Comparison of ENCODE assay signal across 27 cellular contexts in the genomic region with DNA sequence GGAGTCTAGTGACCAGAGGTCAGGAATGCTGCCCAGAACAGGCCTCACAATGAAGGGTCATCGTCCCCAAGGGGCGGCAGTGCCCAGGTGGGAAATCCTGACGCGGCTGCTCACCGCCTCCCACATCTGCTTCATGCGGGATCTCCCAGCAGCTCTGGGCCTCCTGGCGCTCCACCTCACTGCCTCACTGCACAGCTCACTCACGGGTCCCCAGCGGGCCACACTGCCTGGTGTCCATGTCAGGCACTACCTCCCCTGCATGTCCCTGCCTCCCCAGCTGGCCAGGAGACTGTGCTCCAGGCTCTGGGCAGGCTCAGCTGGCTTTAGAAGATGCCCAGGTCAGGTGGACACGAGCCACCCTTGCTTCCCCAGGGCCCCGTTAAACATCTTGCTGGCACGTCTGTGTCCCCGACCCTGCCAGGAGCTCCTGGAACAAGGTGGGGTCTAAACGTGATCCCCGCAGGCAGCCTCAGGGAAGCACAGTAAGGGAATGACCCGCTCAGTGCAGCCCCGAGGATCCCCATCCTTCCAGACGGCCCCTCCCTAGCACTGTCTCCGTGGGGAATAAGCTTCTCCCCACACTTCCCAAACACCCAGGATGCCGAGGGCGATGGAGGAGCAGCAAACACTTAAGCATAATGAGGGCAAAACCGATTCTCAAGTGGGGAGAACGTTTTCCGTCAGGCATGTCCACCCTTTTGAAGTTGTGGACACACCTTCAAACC.
A peak's percentile ranks its signal among the peaks of the same experiment; 100 is the strongest.
DNase-seq lines count a peak whose midpoint lies in the region; ATAC-seq, FAIRE-seq and TF ChIP-seq lines count a peak whose summit lies in the region.
"Had no signal": no experiment of that assay in that cellular context is flagged by ENCODE, and none has a peak within 500 bp of the region (broad histone marks: within the 10 kb centered on the region; RNA-seq: fewer than 3 reads in every experiment).

No MANE protein-coding gene starts in this region.

- no peak overlapping the region for H3K9ac ChIP-seq in GM23248

- H3F3A ChIP-seq in GM23248 (ENCODE audit: insufficient read depth) = peaks cover 13% of the 10 kb centered on the region

- ATAC-seq in GM21381 (IDR thresholded peaks at IDR 0.05; ENCODE audit: unreplicated experiment) = no peak
- ATAC-seq: CD8-positive, alpha-beta T cell; GM23338; Right ventricle myocardium inferior had no signal

- CTCF ChIA-PET in RWPE1 (lab: Yijun Ruan, JAX) = no interaction called here

- H3K9me2 ChIP-seq in GM23248 (ENCODE audit: insufficient read depth) = no peaks in the 10 kb centered on the region

- H3K9me3 ChIP-seq in GM23248 (ENCODE audit: low read depth) = no peaks in the 10 kb centered on the region

- no peak overlapping the region for H3K4me3 ChIP-seq in GM23248
- H3K4me3 ChIP-seq: GM23338, HAP-1, SJSA1 had no signal

- TF ChIP-seq CTCF in RWPE1 (conservative IDR thresholded peaks at IDR 0.05; ENCODE audit: low read depth) = no peak
- no peak for TF ChIP-seq CTCF in nephron progenitor cell (IDR thresholded peaks at IDR 0.05)

- peaks cover 31% of the 10 kb centered on the region for H3K4me1 Mint-ChIP-seq in nephron progenitor cell

- 55 to 66% methylated on average over 24 of the region's 24 CpGs for WGBS in GM23248 (ENCODE audit: low coverage in 1 of 2, low lambda C conversion rate in 2 of 2, missing lambda C conversion rate in 2 of 2), 2 experiments

- POLR2A ChIA-PET in RWPE1 (lab: Yijun Ruan, JAX; ENCODE audit: low non-redundant PET) = no interaction called here

- peaks cover 22% of the 10 kb centered on the region for H3K9me3 Mint-ChIP-seq in nephron progenitor cell

- no peak overlapping the region for H3K4me2 ChIP-seq in GM23248 (ENCODE audit: unreplicated experiment)
- H3K4me2 ChIP-seq: GM23338 had no signal

- H3K27me3 Mint-ChIP-seq in nephron progenitor cell (ENCODE audit: low read depth, poor library complexity) = no peaks in the 10 kb centered on the region

- peak; percentile 74 for FAIRE-seq in urothelium cell line (lab: Jason Lieb, UNC)
- FAIRE-seq: G401.6, GM12892, HTR-8/SVneo, RCC 7860 had no signal

- DNase-seq in NCI-H1417 (lab: John Stamatoyannopoulos, UW) (peak in 2 of 3 experiments; percentile 9 to 37), NCI-H1417 treated with DMSO at 0.1 percent for 48 hours (lab: John Stamatoyannopoulos, UW) (no peak), RWPE1 (ENCODE audit: low spot score) (no peak), nephron progenitor cell (peak; percentile 32), urothelium cell line (ENCODE audit: low spot score) (no peak), GM23248 (no peak), NCI-H1048 (lab: John Stamatoyannopoulos, UW) (no peak)
- DNase-seq: ACHN; C1 segment of cervical spinal cord; CD8-positive, alpha-beta T cell; NCI-H1105 treated with DMSO at 0.1 percent for 48 hours; NCI-H1694 treated with DMSO at 0.1 percent for 48 hours; NCI-H2081 treated with DMSO at 0.1 percent for 48 hours; NCI-H524; NCI-H774; OCI-M1 had no signal

- no peak overlapping the region for H3K27ac Mint-ChIP-seq in nephron progenitor cell
- H3K27ac Mint-ChIP-seq: CD8-positive, alpha-beta T cell; IgD-negative memory B cell had no signal

- H3K36me3 Mint-ChIP-seq in nephron progenitor cell (ENCODE audit: low read depth) = peaks cover 30% of the 10 kb centered on the region

- H3K79me2 ChIP-seq in GM23248 (ENCODE audit: insufficient read depth) = no peaks in the 10 kb centered on the region

- no peaks in the 10 kb centered on the region for H3K36me3 ChIP-seq in GM23248 (ENCODE audit: low read depth)
- H3K36me3 ChIP-seq: HAP-1, SJSA1 had no signal

- peaks cover 10% of the 10 kb centered on the region for H3K27me3 ChIP-seq in GM23248 (replicated peaks; ENCODE audit: insufficient read depth)
- H3K27me3 ChIP-seq: SJSA1 had no signal

- H3K4me1 ChIP-seq in GM23248 (ENCODE audit: insufficient read depth) = no peaks in the 10 kb centered on the region
- H3K4me1 ChIP-seq: HAP-1, SJSA1 had no signal

- in situ Hi-C loops in GM23248 (cut with MboI) = no loop called here

- H2AFZ ChIP-seq in GM23248 = no peak overlapping the region
- H2AFZ ChIP-seq: GM23338 had no signal

- H3K27ac ChIP-seq in RWPE1 (peak overlapping the region; percentile 10; the same call in 1 of the 2 replicates), GM23248 (no peak overlapping the region)
- H3K27ac ChIP-seq: 22Rv1, SJSA1 had no signal

- H4K20me1 ChIP-seq in GM23248 (ENCODE audit: insufficient read depth) = no peaks in the 10 kb centered on the region

- H3K4me3 Mint-ChIP-seq in nephron progenitor cell = no peak overlapping the region
- H3K4me3 Mint-ChIP-seq: CD8-positive, alpha-beta T cell; GM23338 had no signal

Comparison
In these comparisons a context has a peak if more than half of its experiments do, and no peak if none do; other contexts are left out.
1. DNase-seq: peak in NCI-H1417 (2 of 3) and nephron progenitor cell (single experiment); none in NCI-H1417 treated with DMSO at 0.1 percent for 48 hours (single experiment), RWPE1 (single experiment), urothelium cell line (single experiment), GM23248 (single experiment) and NCI-H1048 (single experiment).